ENCODE assay signal across 1 cellular context in the genomic region with DNA sequence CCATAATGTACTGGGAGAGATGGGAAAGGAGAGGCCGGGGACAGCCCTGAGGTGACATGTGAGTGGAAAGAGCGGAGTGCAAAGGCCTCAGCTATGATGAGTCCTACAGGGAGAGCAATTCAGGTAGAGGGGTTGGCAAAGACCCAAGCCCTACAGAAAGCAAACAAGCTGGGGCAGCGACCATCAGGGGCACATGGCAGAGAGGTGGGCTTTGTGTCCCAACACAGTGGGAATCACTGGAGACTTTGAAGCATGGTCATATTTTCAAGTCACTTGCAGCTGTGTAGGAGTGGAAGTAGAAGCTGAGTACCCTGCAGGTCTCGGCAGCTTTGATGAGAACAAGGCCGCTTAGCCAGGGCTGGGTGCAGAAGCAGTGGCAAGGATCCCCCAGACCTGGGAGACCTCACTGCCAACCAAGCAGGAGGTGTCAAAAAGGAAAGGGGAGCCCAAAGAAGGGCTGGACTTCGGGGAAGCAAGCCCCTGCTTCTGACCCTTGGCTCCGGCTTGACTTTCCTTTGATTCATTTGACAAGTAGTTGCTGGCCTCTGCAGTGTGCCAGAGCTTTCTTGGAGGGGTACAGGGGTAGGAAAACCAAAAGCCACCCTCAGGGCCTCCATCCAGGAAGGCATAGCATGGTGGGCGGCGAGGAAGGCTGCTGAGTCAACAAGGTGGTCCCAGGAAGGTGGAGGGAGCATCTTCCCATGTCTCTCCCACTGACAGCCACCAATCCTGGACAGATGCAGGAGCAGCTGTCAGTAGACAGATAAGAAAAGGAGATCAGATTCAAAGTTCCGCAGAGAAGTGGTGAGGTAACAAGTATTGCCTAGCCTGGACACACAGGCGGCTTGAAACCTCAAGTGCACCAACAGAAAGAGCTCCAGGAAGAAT.
TF ChIP-seq lines count a peak whose summit lies in the region.

No MANE protein-coding gene starts in this region.

TF ChIP-seq in K562, 482 proteins besides CTCF, POLR2A, EP300 and RAD21:
- TF ChIP-seq, protein P1, sequence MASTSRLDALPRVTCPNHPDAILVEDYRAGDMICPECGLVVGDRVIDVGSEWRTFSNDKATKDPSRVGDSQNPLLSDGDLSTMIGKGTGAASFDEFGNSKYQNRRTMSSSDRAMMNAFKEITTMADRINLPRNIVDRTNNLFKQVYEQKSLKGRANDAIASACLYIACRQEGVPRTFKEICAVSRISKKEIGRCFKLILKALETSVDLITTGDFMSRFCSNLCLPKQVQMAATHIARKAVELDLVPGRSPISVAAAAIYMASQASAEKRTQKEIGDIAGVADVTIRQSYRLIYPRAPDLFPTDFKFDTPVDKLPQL (IDR thresholded peaks at IDR 0.05; ENCODE audit: extremely low read depth, insufficient read length) = no peak
- no peak for TF ChIP-seq DIDO1 (tag; IDR thresholded peaks at IDR 0.05; ENCODE audit: low read depth)
- peak; percentile 64 for TF ChIP-seq CBFA2T3 (IDR thresholded peaks at IDR 0.05)
- TF ChIP-seq MEIS2 (IDR thresholded peaks at IDR 0.05; ENCODE audit: partially characterized antibody) = peak; percentile 33
- TF ChIP-seq NR3C1 (CRISPR knock-in tag; IDR thresholded peaks at IDR 0.05) = no peak
- 0 out of 2 replicates have a peak, but pooled peaks have one; percentile 8 for TF ChIP-seq POLR2AphosphoS5 (IDR thresholded peaks at IDR 0.05; ENCODE audit: control insufficient read depth, insufficient read depth, low read depth, low read length)
- TF ChIP-seq TFAM (CRISPR knock-in tag; conservative IDR thresholded peaks at IDR 0.05) = no peak
- TF ChIP-seq HSF4 (CRISPR knock-in tag; IDR thresholded peaks at IDR 0.05; ENCODE audit: borderline replicate concordance) = no peak
- peak in 1 of 2 experiments; percentile 39; a peak in 1 of 4 replicates for TF ChIP-seq KDM1A (IDR thresholded peaks at IDR 0.05)
- TF ChIP-seq ZNF764 (CRISPR knock-in tag; IDR thresholded peaks at IDR 0.05; ENCODE audit: low read depth) = 0 out of 2 replicates have a peak, but pooled peaks have one; percentile 13
- TF ChIP-seq, protein P2, sequence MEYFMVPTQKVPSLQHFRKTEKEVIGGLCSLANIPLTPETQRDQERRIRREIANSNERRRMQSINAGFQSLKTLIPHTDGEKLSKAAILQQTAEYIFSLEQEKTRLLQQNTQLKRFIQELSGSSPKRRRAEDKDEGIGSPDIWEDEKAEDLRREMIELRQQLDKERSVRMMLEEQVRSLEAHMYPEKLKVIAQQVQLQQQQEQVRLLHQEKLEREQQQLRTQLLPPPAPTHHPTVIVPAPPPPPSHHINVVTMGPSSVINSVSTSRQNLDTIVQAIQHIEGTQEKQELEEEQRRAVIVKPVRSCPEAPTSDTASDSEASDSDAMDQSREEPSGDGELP (CRISPR knock-in tag; IDR thresholded peaks at IDR 0.05; ENCODE audit: borderline replicate concordance) = peak; percentile 69
- TF ChIP-seq ZFP1 (CRISPR knock-in tag; IDR thresholded peaks at IDR 0.05) = no peak
- TF ChIP-seq CBFA2T2 (conservative IDR thresholded peaks at IDR 0.05) = 0 out of 2 replicates have a peak, but pooled peaks have one; percentile 28
- peak; percentile 49; the same call in 1 of the 2 replicates for TF ChIP-seq TEAD4 (IDR thresholded peaks at IDR 0.05; ENCODE audit: low read length)
- no peak for TF ChIP-seq TEAD4 (CRISPR knock-in tag; IDR thresholded peaks at IDR 0.05; ENCODE audit: borderline replicate concordance)
- TF ChIP-seq, protein P3, sequence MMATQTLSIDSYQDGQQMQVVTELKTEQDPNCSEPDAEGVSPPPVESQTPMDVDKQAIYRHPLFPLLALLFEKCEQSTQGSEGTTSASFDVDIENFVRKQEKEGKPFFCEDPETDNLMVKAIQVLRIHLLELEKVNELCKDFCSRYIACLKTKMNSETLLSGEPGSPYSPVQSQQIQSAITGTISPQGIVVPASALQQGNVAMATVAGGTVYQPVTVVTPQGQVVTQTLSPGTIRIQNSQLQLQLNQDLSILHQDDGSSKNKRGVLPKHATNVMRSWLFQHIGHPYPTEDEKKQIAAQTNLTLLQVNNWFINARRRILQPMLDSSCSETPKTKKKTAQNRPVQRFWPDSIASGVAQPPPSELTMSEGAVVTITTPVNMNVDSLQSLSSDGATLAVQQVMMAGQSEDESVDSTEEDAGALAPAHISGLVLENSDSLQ (IDR thresholded peaks at IDR 0.05) = peak; percentile 42; the same call in 1 of the 2 replicates
- no peak for TF ChIP-seq ZNF431 (CRISPR knock-in tag; IDR thresholded peaks at IDR 0.05)
- TF ChIP-seq ARID1B (IDR thresholded peaks at IDR 0.05) = peak; percentile 42; the same call in 1 of the 2 replicates
- TF ChIP-seq ERF (CRISPR knock-in tag; IDR thresholded peaks at IDR 0.05) = 0 out of 2 replicates have a peak, but pooled peaks have one; percentile 29
- TF ChIP-seq, protein P4, sequence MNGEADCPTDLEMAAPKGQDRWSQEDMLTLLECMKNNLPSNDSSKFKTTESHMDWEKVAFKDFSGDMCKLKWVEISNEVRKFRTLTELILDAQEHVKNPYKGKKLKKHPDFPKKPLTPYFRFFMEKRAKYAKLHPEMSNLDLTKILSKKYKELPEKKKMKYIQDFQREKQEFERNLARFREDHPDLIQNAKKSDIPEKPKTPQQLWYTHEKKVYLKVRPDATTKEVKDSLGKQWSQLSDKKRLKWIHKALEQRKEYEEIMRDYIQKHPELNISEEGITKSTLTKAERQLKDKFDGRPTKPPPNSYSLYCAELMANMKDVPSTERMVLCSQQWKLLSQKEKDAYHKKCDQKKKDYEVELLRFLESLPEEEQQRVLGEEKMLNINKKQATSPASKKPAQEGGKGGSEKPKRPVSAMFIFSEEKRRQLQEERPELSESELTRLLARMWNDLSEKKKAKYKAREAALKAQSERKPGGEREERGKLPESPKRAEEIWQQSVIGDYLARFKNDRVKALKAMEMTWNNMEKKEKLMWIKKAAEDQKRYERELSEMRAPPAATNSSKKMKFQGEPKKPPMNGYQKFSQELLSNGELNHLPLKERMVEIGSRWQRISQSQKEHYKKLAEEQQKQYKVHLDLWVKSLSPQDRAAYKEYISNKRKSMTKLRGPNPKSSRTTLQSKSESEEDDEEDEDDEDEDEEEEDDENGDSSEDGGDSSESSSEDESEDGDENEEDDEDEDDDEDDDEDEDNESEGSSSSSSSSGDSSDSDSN (IDR thresholded peaks at IDR 0.05; ENCODE audit: borderline replicate concordance in 1 of 2, low read depth in 2 of 2, low read length in 2 of 2) = no peak
- TF ChIP-seq, protein P5, sequence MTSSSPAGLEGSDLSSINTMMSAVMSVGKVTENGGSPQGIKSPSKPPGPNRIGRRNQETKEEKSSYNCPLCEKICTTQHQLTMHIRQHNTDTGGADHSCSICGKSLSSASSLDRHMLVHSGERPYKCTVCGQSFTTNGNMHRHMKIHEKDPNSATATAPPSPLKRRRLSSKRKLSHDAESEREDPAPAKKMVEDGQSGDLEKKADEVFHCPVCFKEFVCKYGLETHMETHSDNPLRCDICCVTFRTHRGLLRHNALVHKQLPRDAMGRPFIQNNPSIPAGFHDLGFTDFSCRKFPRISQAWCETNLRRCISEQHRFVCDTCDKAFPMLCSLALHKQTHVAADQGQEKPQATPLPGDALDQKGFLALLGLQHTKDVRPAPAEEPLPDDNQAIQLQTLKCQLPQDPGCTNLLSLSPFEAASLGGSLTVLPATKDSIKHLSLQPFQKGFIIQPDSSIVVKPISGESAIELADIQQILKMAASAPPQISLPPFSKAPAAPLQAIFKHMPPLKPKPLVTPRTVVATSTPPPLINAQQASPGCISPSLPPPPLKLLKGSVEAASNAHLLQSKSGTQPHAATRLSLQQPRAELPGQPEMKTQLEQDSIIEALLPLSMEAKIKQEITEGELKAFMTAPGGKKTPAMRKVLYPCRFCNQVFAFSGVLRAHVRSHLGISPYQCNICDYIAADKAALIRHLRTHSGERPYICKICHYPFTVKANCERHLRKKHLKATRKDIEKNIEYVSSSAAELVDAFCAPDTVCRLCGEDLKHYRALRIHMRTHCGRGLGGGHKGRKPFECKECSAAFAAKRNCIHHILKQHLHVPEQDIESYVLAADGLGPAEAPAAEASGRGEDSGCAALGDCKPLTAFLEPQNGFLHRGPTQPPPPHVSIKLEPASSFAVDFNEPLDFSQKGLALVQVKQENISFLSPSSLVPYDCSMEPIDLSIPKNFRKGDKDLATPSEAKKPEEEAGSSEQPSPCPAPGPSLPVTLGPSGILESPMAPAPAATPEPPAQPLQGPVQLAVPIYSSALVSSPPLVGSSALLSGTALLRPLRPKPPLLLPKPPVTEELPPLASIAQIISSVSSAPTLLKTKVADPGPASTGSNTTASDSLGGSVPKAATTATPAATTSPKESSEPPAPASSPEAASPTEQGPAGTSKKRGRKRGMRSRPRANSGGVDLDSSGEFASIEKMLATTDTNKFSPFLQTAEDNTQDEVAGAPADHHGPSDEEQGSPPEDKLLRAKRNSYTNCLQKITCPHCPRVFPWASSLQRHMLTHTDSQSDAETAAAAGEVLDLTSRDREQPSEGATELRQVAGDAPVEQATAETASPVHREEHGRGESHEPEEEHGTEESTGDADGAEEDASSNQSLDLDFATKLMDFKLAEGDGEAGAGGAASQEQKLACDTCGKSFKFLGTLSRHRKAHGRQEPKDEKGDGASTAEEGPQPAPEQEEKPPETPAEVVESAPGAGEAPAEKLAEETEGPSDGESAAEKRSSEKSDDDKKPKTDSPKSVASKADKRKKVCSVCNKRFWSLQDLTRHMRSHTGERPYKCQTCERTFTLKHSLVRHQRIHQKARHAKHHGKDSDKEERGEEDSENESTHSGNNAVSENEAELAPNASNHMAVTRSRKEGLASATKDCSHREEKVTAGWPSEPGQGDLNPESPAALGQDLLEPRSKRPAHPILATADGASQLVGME (CRISPR knock-in tag; IDR thresholded peaks at IDR 0.05) = no peak
- peak in 1 of 2 experiments; percentile 64; a peak in 1 of 4 replicates for TF ChIP-seq RCOR1 (IDR thresholded peaks at IDR 0.05; ENCODE audit: borderline replicate concordance in 1 of 2, low read depth in 2 of 2, low read length in 2 of 2)
TF ChIP-seq in K562: peak in this region for 12.
